14 cellular contexts compared by ENCODE assay signal in the genomic region with DNA sequence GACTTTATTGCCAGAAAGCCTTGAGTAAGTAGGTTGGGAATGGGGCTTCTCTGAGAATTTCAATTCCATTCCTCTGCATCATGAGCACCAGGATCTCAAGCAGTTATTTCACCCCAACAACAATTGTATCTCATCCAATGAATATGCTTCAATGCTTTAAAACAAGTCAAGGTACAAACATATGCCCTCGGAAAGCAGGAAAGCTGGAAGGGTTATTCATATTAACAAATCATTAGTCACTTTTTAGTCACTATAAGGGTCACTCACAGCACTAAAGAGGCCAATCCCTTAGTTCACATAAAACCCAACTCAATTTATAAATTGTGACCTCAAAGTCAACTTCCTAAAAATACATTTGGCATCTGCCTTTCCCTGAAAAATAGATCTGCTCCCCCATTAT. TPM values are rescaled to one million over a fixed set of nuclear protein-coding genes. Genes with fewer than 3 reads are reported as not detected.
DNase-seq lines count a peak whose midpoint lies in the region; ATAC-seq, FAIRE-seq and TF ChIP-seq lines count a peak whose summit lies in the region.
"Had no signal": no experiment of that assay in that cellular context is flagged by ENCODE, and none has a peak within 500 bp of the region (broad histone marks: within the 10 kb centered on the region; RNA-seq: fewer than 3 reads in every experiment).

No MANE protein-coding gene starts in this region.

- no peak for ATAC-seq in HG02970 (IDR thresholded peaks at IDR 0.05; ENCODE audit: low FRiP score, unreplicated experiment)
- ATAC-seq in upper lobe of left lung (ENCODE audit: low FRiP score in 2 of 2), result no peak

- no peak overlapping the region for H3K4me3 ChIP-seq in SK-N-SH (ENCODE audit: low read depth in 2 of 2, low read length in 1 of 2)
- no peak overlapping the region for H3K4me3 ChIP-seq in fibroblast of lung (replicated peaks in 1 of 4; ENCODE audit: control extremely low read depth in 1 of 4, insufficient read depth in 1 of 4, low read depth in 3 of 4, low read length in 4 of 4)
- H3K4me3 ChIP-seq in smooth muscle cell, result no peak overlapping the region
- no peak overlapping the region for H3K4me3 ChIP-seq in upper lobe of left lung

- DNase-seq in H54 (ENCODE audit: insufficient read length, low spot score) (peak; percentile 63), SK-N-SH (no peak), fibroblast of lung (ENCODE audit: low read depth in 2 of 2) (peak; percentile 72 to 99), smooth muscle cell (lab: John Stamatoyannopoulos, UW; ENCODE audit: unreplicated experiment) (no peak), upper lobe of left lung (no peak), substantia nigra (lab: John Stamatoyannopoulos, UW) (no peak)
- DNase-seq: KG1, mesendoderm, NCI-H187 treated with DMSO at 0.1 percent for 48 hours, NCI-H774, nucleus accumbens, WERI-Rb-1 had no signal

- no peaks in the 10 kb centered on the region for H3K9me3 ChIP-seq in SK-N-SH
- H3K9me3 ChIP-seq in fibroblast of lung (ENCODE audit: control insufficient read depth, insufficient read depth, low read depth, low read length), result no peaks in the 10 kb centered on the region
- no peaks in the 10 kb centered on the region for H3K9me3 ChIP-seq in smooth muscle cell (replicated peaks; ENCODE audit: low read depth)
- H3K9me3 ChIP-seq in upper lobe of left lung, result no peaks in the 10 kb centered on the region

- peak; percentile 92 for FAIRE-seq in H54 (lab: Jason Lieb, UNC)
- FAIRE-seq: D721Med had no signal

- H3K4me1 ChIP-seq in SK-N-SH (ENCODE audit: control insufficient read depth in 1 of 2, insufficient read depth in 2 of 2, low read depth in 1 of 2, low read length in 1 of 2) (peaks cover 4 to 45% of the 10 kb centered on the region in 2 experiments), fibroblast of lung (ENCODE audit: control insufficient read depth, extremely low read depth, insufficient read depth, low read length) (peaks cover 13% of the 10 kb centered on the region), smooth muscle cell (ENCODE audit: low read depth) (peaks cover 4% of the 10 kb centered on the region), upper lobe of left lung (no peaks in the 10 kb centered on the region)

- TF ChIP-seq CTCF in SK-N-SH (IDR thresholded peaks at IDR 0.05), result no peak
- TF ChIP-seq CTCF in fibroblast of lung (conservative IDR thresholded peaks at IDR 0.05 in 1 of 2, IDR thresholded peaks at IDR 0.05 in 1 of 2; ENCODE audit: low read depth in 1 of 2, low read length in 2 of 2), result no peak
- TF ChIP-seq CTCF in smooth muscle cell (IDR thresholded peaks at IDR 0.05; ENCODE audit: borderline replicate concordance, insufficient read depth, poor library complexity, severe bottlenecking), result no peak
- no peak for TF ChIP-seq CTCF in upper lobe of left lung (IDR thresholded peaks at IDR 0.05)

- CTCF ChIA-PET in SK-N-SH (lab: Yijun Ruan, JAX), result no interaction called here

- no peaks in the 10 kb centered on the region for H4K20me1 ChIP-seq in SK-N-SH (ENCODE audit: insufficient read depth)
- no peaks in the 10 kb centered on the region for H4K20me1 ChIP-seq in fibroblast of lung (ENCODE audit: control insufficient read depth, extremely low read depth, insufficient read depth, low read length)
- peaks cover 34% of the 10 kb centered on the region for H4K20me1 ChIP-seq in smooth muscle cell (ENCODE audit: low read depth)

- H3K9me2 ChIP-seq in SK-N-SH, result no peaks in the 10 kb centered on the region

- TF ChIP-seq POLR2A in H54 (IDR thresholded peaks at IDR 0.05; ENCODE audit: low read depth, low read length), result no peak
- no peak for TF ChIP-seq POLR2A in upper lobe of left lung (IDR thresholded peaks at IDR 0.05)

- H3K9ac ChIP-seq in SK-N-SH, result peak overlapping the region; percentile 58
- H3K9ac ChIP-seq in fibroblast of lung (ENCODE audit: insufficient read depth, low read length), result no peak overlapping the region
- H3K9ac ChIP-seq in smooth muscle cell (ENCODE audit: low read depth), result no peak overlapping the region

- no peaks in the 10 kb centered on the region for H3K27me3 ChIP-seq in SK-N-SH (ENCODE audit: insufficient read depth)
- no peaks in the 10 kb centered on the region for H3K27me3 ChIP-seq in fibroblast of lung (ENCODE audit: control insufficient read depth, insufficient read depth, low read length)
- no peaks in the 10 kb centered on the region for H3K27me3 ChIP-seq in smooth muscle cell (ENCODE audit: low read depth)
- H3K27me3 ChIP-seq in upper lobe of left lung, result no peaks in the 10 kb centered on the region

- H3F3A ChIP-seq in SK-N-SH (replicated peaks; ENCODE audit: insufficient read depth) (peaks cover 42% of the 10 kb centered on the region), smooth muscle cell (ENCODE audit: low read depth) (no peaks in the 10 kb centered on the region)

- H3K4me2 ChIP-seq in SK-N-SH (peak overlapping the region; percentile 62), fibroblast of lung (ENCODE audit: extremely low read depth, insufficient read depth, low read length) (peak overlapping the region; percentile 54), smooth muscle cell (peak overlapping the region; percentile 11)

- peak in 1 of 2 experiments; percentile 70; a peak in 2 of 4 replicates for TF ChIP-seq EP300 in SK-N-SH (IDR thresholded peaks at IDR 0.05; ENCODE audit: borderline replicate concordance in 1 of 2, low read depth in 1 of 2, low read length in 1 of 2)
- TF ChIP-seq EP300 in upper lobe of left lung (IDR thresholded peaks at IDR 0.05), result no peak

- H2AFZ ChIP-seq in SK-N-SH (ENCODE audit: low read depth) (no peak overlapping the region), fibroblast of lung (ENCODE audit: low read length) (no peak overlapping the region), smooth muscle cell (ENCODE audit: low read depth) (no peak overlapping the region)

- POLR2A ChIA-PET in SK-N-SH (lab: Yijun Ruan, JAX), result no interaction called here

- peaks cover 0 to 8% of the 10 kb centered on the region in 2 experiments for H3K36me3 ChIP-seq in SK-N-SH (replicated peaks in 1 of 2; ENCODE audit: control insufficient read depth in 1 of 2, insufficient read depth in 2 of 2, low read length in 1 of 2)
- no peaks in the 10 kb centered on the region for H3K36me3 ChIP-seq in fibroblast of lung (ENCODE audit: control insufficient read depth, insufficient read depth, low read length)
- no peaks in the 10 kb centered on the region for H3K36me3 ChIP-seq in smooth muscle cell (ENCODE audit: low read depth)
- H3K36me3 ChIP-seq in upper lobe of left lung, result no peaks in the 10 kb centered on the region
- H3K36me3 ChIP-seq: WERI-Rb-1 had no signal

- H3K79me2 ChIP-seq in SK-N-SH (ENCODE audit: insufficient read depth), result peaks cover 79% of the 10 kb centered on the region
- H3K79me2 ChIP-seq in fibroblast of lung (ENCODE audit: control insufficient read depth, insufficient read depth, low read length), result peaks cover 50% of the 10 kb centered on the region
- H3K79me2 ChIP-seq in smooth muscle cell (ENCODE audit: low read depth), result peaks cover 48% of the 10 kb centered on the region

- no peak for TF ChIP-seq RAD21 in SK-N-SH (IDR thresholded peaks at IDR 0.05; ENCODE audit: low read length)

- WGBS in SK-N-SH (ENCODE audit: low lambda C conversion rate), result 7% methylated on average over 1 of the region's 1 CpG
- WGBS in smooth muscle cell (ENCODE audit: low lambda C conversion rate), result 21% methylated on average over 1 of the region's 1 CpG
- WGBS in upper lobe of left lung, 2 donors, result 70 to 71% methylated on average over 1 of the region's 1 CpG

- H3K27ac ChIP-seq in SK-N-SH (ENCODE audit: low read depth in 2 of 2, low read length in 1 of 2) (peak overlapping the region; percentile 18 to 94; a peak in 3 of 4 replicates), fibroblast of lung (ENCODE audit: insufficient read depth, low read length) (peak overlapping the region; percentile 86), smooth muscle cell (ENCODE audit: low read depth) (peak overlapping the region; percentile 14), upper lobe of left lung (no peak overlapping the region), substantia nigra (ENCODE audit: low read depth, low read length, poor library complexity, severe bottlenecking) (no peak overlapping the region)
- H3K27ac ChIP-seq: WERI-Rb-1 had no signal

TF ChIP-seq in SK-N-SH, 30 proteins besides CTCF, POLR2A, EP300 and RAD21 (continues in another document):
- TF ChIP-seq JUND (IDR thresholded peaks at IDR 0.05) (peak; percentile 57), GATA2 (CRISPR knock-in tag; IDR thresholded peaks at IDR 0.05) (no peak), IRF3 (IDR thresholded peaks at IDR 0.05; ENCODE audit: low read depth, low read length) (no peak), POLR2AphosphoS5 (IDR thresholded peaks at IDR 0.05; ENCODE audit: low read depth, low read length) (0 out of 2 replicates have a peak, but pooled peaks have one; percentile 17), CHD2 (IDR thresholded peaks at IDR 0.05; ENCODE audit: low read length, partially characterized antibody) (no peak), RXRA (IDR thresholded peaks at IDR 0.05; ENCODE audit: borderline replicate concordance, low read depth) (peak; percentile 90)
- TF ChIP-seq, protein P1, sequence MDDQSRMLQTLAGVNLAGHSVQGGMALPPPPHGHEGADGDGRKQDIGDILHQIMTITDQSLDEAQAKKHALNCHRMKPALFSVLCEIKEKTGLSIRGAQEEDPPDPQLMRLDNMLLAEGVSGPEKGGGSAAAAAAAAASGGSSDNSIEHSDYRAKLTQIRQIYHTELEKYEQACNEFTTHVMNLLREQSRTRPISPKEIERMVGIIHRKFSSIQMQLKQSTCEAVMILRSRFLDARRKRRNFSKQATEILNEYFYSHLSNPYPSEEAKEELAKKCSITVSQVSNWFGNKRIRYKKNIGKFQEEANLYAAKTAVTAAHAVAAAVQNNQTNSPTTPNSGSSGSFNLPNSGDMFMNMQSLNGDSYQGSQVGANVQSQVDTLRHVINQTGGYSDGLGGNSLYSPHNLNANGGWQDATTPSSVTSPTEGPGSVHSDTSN (IDR thresholded peaks at IDR 0.05), result peak; percentile 57

RNA-seq across cellular contexts. Expression of gene MB21D2, which starts 16.2 kb away (rescaled TPM):
- 12.7 and 15.4 TPM in 2 replicates for polyA plus RNA-seq in SK-N-SH (2012; rRNA removed)
- 13.3 and 14.3 TPM in 2 replicates for polyA plus RNA-seq in SK-N-SH (2012; cell fraction: cytosol; rRNA removed)
- 13.3 and 15.1 TPM in 2 replicates for polyA plus RNA-seq in SK-N-SH (2012; cell fraction: nucleus; rRNA removed)
- 3.5 and 3.6 TPM in 2 replicates for total RNA-seq in fibroblast of lung
- 11.2 and 11.4 TPM in 2 replicates for polyA plus RNA-seq in fibroblast of lung
- polyA plus RNA-seq in fibroblast of lung (2012), result 7.5 and 8.7 TPM in 2 replicates
- polyA minus RNA-seq in fibroblast of lung (ENCODE audit: low replicate concordance), result 23.7 and 26.6 TPM in 2 replicates
- 16.9 and 17.1 TPM in 2 replicates for total RNA-seq in smooth muscle cell
- 5.2 and 7.1 TPM in 2 replicates for polyA plus RNA-seq in smooth muscle cell
- 1 to 10 TPM; 4.6 to 8.0 (median 5.3) TPM for total RNA-seq in upper lobe of left lung

Comparison
In these comparisons a context has a peak if more than half of its experiments do, and no peak if none do; other contexts are left out.
1. DNase-seq: peak in H54 (single experiment) and fibroblast of lung (2 of 2); none in SK-N-SH (single experiment), smooth muscle cell (single experiment), upper lobe of left lung (0 of 2) and substantia nigra (0 of 49).
2. H3K27ac ChIP-seq: peak in SK-N-SH (2 of 2), fibroblast of lung (single experiment) and smooth muscle cell (single experiment); none in upper lobe of left lung (0 of 4) and substantia nigra (single experiment).
3. H3K4me2 ChIP-seq: peak in every context shown above with its lines; median percentile 62 in SK-N-SH; 54 in fibroblast of lung; 11 in smooth muscle cell.